Comparison of ENCODE assay signal across 1 cellular context in the genomic region with DNA sequence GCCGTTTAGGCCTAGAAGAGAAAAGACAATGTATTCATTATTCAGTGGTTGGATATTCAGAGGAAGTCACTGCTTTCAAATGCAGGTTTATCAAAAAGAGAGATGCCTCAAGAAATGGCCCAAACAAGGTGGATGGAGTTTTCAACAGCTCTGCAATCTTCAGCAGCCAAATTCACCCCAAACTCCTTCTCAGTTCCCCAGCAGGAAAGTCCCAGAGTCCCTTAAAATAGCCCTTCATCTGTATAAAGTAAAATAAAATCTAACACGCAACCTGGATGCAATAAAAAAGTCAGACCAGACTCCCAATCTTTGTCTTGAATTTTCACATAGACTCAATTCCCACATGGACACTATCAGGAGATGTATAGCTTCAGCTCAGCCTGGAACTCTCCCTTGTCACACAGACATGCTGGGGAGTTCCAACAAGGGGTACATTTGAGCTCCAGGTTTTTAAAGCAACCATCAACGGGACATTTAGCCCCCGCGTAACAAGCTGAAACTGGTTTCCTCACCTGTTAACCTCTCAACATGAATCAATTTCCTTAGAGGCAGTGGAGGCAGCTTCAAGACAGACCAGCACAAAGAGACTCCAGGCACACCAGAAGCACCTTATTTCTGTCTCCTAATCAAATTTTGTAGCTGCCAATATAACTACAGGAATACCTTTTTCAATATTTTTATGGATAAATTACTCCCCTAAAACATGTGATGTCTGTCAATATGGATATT.
TF ChIP-seq lines count a peak whose summit lies in the region.

No MANE protein-coding gene starts in this region.

TF ChIP-seq in GM23338, 12 proteins besides CTCF, POLR2A, EP300 and RAD21 (continued from another document):
- TF ChIP-seq, protein P1, sequence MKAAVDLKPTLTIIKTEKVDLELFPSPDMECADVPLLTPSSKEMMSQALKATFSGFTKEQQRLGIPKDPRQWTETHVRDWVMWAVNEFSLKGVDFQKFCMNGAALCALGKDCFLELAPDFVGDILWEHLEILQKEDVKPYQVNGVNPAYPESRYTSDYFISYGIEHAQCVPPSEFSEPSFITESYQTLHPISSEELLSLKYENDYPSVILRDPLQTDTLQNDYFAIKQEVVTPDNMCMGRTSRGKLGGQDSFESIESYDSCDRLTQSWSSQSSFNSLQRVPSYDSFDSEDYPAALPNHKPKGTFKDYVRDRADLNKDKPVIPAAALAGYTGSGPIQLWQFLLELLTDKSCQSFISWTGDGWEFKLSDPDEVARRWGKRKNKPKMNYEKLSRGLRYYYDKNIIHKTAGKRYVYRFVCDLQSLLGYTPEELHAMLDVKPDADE (IDR thresholded peaks at IDR 0.05) = no peak
